20 cellular contexts compared by ENCODE assay signal in the genomic region with DNA sequence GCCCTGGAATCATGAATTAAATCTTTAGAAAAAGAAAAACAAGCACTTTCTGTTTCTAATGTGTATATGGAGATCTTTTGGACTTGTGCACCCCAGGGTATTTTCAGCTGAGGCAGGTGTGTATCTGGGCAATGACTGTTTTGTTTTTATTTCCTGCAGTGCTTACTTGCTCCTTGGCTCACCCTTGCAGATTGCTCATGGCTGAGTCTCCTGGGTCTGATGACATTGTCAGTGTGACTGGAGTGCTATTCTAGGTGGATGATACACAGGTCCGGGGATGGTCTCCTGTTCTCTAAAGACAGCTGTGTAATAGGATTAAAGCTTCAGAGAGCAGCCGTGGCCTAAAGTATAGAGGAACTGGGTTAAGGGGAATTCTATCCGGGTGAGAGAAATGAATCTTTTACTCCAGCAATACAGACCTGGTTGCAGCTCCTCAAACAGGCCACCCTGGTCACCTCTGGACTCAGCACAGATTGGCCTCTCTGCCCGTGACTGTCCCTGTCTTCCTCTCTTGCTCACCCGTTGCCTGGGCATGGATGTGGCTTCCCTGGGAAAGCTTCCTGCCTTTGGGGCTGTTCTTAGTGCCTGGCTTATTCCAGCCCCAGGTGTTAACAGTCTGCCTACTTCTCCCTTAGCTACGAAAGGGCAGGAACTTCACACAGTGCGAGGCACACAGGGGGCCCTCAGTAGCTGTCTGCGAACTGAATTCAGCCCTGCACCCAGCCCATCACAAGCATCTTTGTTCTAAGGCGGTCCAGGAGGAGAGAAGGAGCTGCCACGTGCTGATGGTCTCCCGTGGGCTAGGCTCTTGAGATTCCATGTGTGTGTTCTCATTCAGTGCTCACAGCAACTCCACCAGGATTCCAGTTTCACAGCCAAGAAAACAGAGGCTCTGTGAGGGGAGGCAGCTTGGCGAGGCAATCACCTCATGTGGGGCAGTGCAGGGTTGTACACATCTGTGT.
DNase-seq lines count a peak whose midpoint lies in the region; TF ChIP-seq lines count a peak whose summit lies in the region.
"Had no signal": no experiment of that assay in that cellular context is flagged by ENCODE, and none has a peak within 500 bp of the region (broad histone marks: within the 10 kb centered on the region; RNA-seq: fewer than 3 reads in every experiment).

No MANE protein-coding gene starts in this region.

- H3K23ac ChIP-seq in neuronal stem cell (ENCODE audit: low read depth, low read length, poor library complexity) (no peak overlapping the region), mesenchymal stem cell (ENCODE audit: low read length in 2 of 2) (no peak overlapping the region)

- peak overlapping the region; percentile 49 for H3K18ac ChIP-seq in neuronal stem cell (ENCODE audit: low read length)
- no peak overlapping the region for H3K18ac ChIP-seq in mesenchymal stem cell (ENCODE audit: low read depth in 1 of 2, low read length in 2 of 2)

- H3K9me3 ChIP-seq in DOHH2 (ENCODE audit: control insufficient read depth, insufficient read depth, low read length) (no peaks in the 10 kb centered on the region), mammary epithelial cell (replicated peaks; ENCODE audit: insufficient read depth, low read length) (no peaks in the 10 kb centered on the region), neuronal stem cell (replicated peaks in 1 of 2; ENCODE audit: control insufficient read depth in 2 of 2, insufficient read depth in 1 of 2, low read depth in 1 of 2, low read length in 2 of 2) (no peaks in the 10 kb centered on the region), WERI-Rb-1 (ENCODE audit: severe bottlenecking) (no peaks in the 10 kb centered on the region), mesenchymal stem cell (ENCODE audit: control insufficient read depth, low read length) (no peaks in the 10 kb centered on the region)
- H3K9me3 ChIP-seq: left ventricle myocardium inferior, Peyer's patch, thoracic aorta had no signal

- peak overlapping the region; percentile 17 for H3K14ac ChIP-seq in neuronal stem cell (ENCODE audit: low read length)
- no peak overlapping the region for H3K14ac ChIP-seq in mesenchymal stem cell (ENCODE audit: low read length in 2 of 2)

- H3K9ac ChIP-seq in mammary epithelial cell (ENCODE audit: insufficient read depth, low read length) (no peak overlapping the region), neuronal stem cell (ENCODE audit: low read depth, low read length, poor library complexity) (no peak overlapping the region), mesenchymal stem cell (ENCODE audit: low read length) (no peak overlapping the region)

- H3K79me2 ChIP-seq in DOHH2 (ENCODE audit: control insufficient read depth, low read length) (no peaks in the 10 kb centered on the region), mammary epithelial cell (ENCODE audit: insufficient read depth, low read length) (no peaks in the 10 kb centered on the region)

- dilution Hi-C loops in mammary epithelial cell (cut with HindIII; ENCODE audit: low sequenced_read_pairs), result no loop called here

- H2BK5ac ChIP-seq in neuronal stem cell (ENCODE audit: low read length), result no peak overlapping the region
- no peak overlapping the region for H2BK5ac ChIP-seq in mesenchymal stem cell (ENCODE audit: low read depth, low read length, poor library complexity, severe bottlenecking)

- H3K4ac ChIP-seq in neuronal stem cell (ENCODE audit: low read length) (peak overlapping the region; percentile 28), mesenchymal stem cell (ENCODE audit: low read depth in 1 of 2, low read length in 2 of 2) (no peak overlapping the region)

- peaks cover 7% of the 10 kb centered on the region for H3F3A ChIP-seq in DOHH2 (ENCODE audit: control insufficient read depth, insufficient read depth)

- WGBS in mammary epithelial cell (ENCODE audit: low coverage, missing lambda C conversion rate), result 80% methylated on average over 12 of the region's 12 CpGs
- no CpG with 5 or more reads among the region's 12 CpGs for WGBS in neuronal stem cell (ENCODE audit: extremely low coverage in 2 of 2, insufficient read length in 2 of 2, insufficient replicate concordance in 1 of 2), 2 donors
- WGBS in mesenchymal stem cell, result 83% methylated on average over 11 of the region's 12 CpGs

- H3K36me3 ChIP-seq in DOHH2 (ENCODE audit: control insufficient read depth, low read length) (no peaks in the 10 kb centered on the region), mammary epithelial cell (ENCODE audit: insufficient read depth, low read length) (no peaks in the 10 kb centered on the region), neuronal stem cell (replicated peaks in 1 of 2; ENCODE audit: control insufficient read depth in 2 of 2, insufficient read depth in 2 of 2, low read length in 2 of 2) (peaks cover 0 to 1% of the 10 kb centered on the region in 2 donors), WERI-Rb-1 (no peaks in the 10 kb centered on the region), mesenchymal stem cell (ENCODE audit: control insufficient read depth in 1 of 2, insufficient read depth in 2 of 2, low read depth in 1 of 2, low read length in 2 of 2) (no peaks in the 10 kb centered on the region)
- H3K36me3 ChIP-seq: left ventricle myocardium inferior, Peyer's patch, thoracic aorta had no signal

- H3K4me3 ChIP-seq in DOHH2 (ENCODE audit: low read length) (no peak overlapping the region), mammary epithelial cell (replicated peaks in 1 of 3; ENCODE audit: insufficient read depth in 1 of 3, low read depth in 2 of 3, low read length in 3 of 3) (no peak overlapping the region), neuronal stem cell (ENCODE audit: low read length in 2 of 2) (no peak overlapping the region), WERI-Rb-1 (ENCODE audit: low read depth, low read length) (no peak overlapping the region), mesenchymal stem cell (ENCODE audit: insufficient read depth in 1 of 2, low read depth in 1 of 2, low read length in 2 of 2) (no peak overlapping the region)
- H3K4me3 ChIP-seq: left ventricle myocardium inferior, Peyer's patch, thoracic aorta had no signal

- DNase-seq in M059J (ENCODE audit: low read depth), result peak; percentile 20
- peak; percentile 81 for DNase-seq in mammary epithelial cell
- no peak for DNase-seq in neuronal stem cell (ENCODE audit: low spot score)
- no peak for DNase-seq in SW480 (ENCODE audit: low spot score)
- no peak for DNase-seq in head of caudate nucleus
- no peak for DNase-seq in WERI-Rb-1
- no peak for DNase-seq in mesenchymal stem cell
- DNase-seq: activated naive CD8-positive, alpha-beta T cell treated with anti-CD3 and anti-CD28 coated beads, Interleukin-2, amount 10 ng/mL, durations not matched to agents 7 days and 5 days; CD4-positive, CD25-positive, alpha-beta regulatory T cell; GOT3; left ventricle myocardium inferior; NCI-H1436 treated with DMSO at 0.1 percent for 48 hours; NCI-H2171; NCI-H774; Peyer's patch; right cardiac atrium; stimulated activated CD4-positive, alpha-beta T cell treated with anti-CD3 and anti-CD28 coated beads, Interleukin-15, amount 100 ng/mL, for 24 hours; T1000 had no signal

- TF ChIP-seq CTCF in DOHH2 (IDR thresholded peaks at IDR 0.05; ENCODE audit: low read depth, low read length, poor library complexity, severe bottlenecking) (no peak), mammary epithelial cell (conservative IDR thresholded peaks at IDR 0.05 in 1 of 2, IDR thresholded peaks at IDR 0.05 in 1 of 2; ENCODE audit: extremely low read depth in 1 of 2, insufficient read depth in 1 of 2, low read depth in 1 of 2, low read length in 2 of 2) (no peak), WERI-Rb-1 (IDR thresholded peaks at IDR 0.05; ENCODE audit: low read depth, low read length) (no peak)

- H3K27me3 ChIP-seq in DOHH2 (ENCODE audit: control insufficient read depth, low read length) (no peaks in the 10 kb centered on the region), mammary epithelial cell (ENCODE audit: insufficient read depth, low read length) (no peaks in the 10 kb centered on the region), neuronal stem cell (ENCODE audit: control insufficient read depth in 3 of 3, insufficient read depth in 3 of 3, low read depth in 1 of 3, low read length in 3 of 3) (no peaks in the 10 kb centered on the region), WERI-Rb-1 (ENCODE audit: insufficient read depth, low read depth, severe bottlenecking) (peaks cover 78% of the 10 kb centered on the region), mesenchymal stem cell (ENCODE audit: control insufficient read depth in 1 of 2, insufficient read depth in 1 of 2, low read length in 2 of 2) (peaks cover 58 to 62% of the 10 kb centered on the region in 2 experiments)
- H3K27me3 ChIP-seq: Peyer's patch had no signal

- intact Hi-C loops in mammary epithelial cell (cut with micrococcal nuclease) (loop anchor here (1.0 kb wide), 1 partner anchor 38 kb away; no protein-coding TSS in a partner anchor), head of caudate nucleus (cut with DNase I) (no loop called here)

- no peak overlapping the region for H2AFZ ChIP-seq in mammary epithelial cell (ENCODE audit: low read depth, low read length)
- H2AFZ ChIP-seq in neuronal stem cell (ENCODE audit: low read length), result no peak overlapping the region
- no peak overlapping the region for H2AFZ ChIP-seq in mesenchymal stem cell (ENCODE audit: low read depth, low read length)

- H3K79me1 ChIP-seq in neuronal stem cell (ENCODE audit: low read depth, low read length), result no peaks in the 10 kb centered on the region
- no peaks in the 10 kb centered on the region for H3K79me1 ChIP-seq in mesenchymal stem cell (replicated peaks; ENCODE audit: low read length, poor library complexity, severe bottlenecking)

- H3K27ac ChIP-seq in DOHH2 (ENCODE audit: low read depth, low read length) (no peak overlapping the region), mammary epithelial cell (ENCODE audit: insufficient read depth, low read depth, low read length) (no peak overlapping the region), neuronal stem cell (replicated peaks; ENCODE audit: low read length) (no peak overlapping the region), WERI-Rb-1 (no peak overlapping the region), mesenchymal stem cell (ENCODE audit: low read length, poor library complexity, severe bottlenecking) (no peak overlapping the region)
- H3K27ac ChIP-seq: left ventricle myocardium inferior, Peyer's patch, thoracic aorta had no signal

- H2AK5ac ChIP-seq in neuronal stem cell (ENCODE audit: low read depth, low read length) (peak overlapping the region; percentile 10), mesenchymal stem cell (ENCODE audit: low read length, severe bottlenecking) (no peak overlapping the region)

- no peaks in the 10 kb centered on the region for H4K20me1 ChIP-seq in DOHH2 (ENCODE audit: control insufficient read depth, insufficient read depth, low read depth, low read length)
- H4K20me1 ChIP-seq in mammary epithelial cell (ENCODE audit: insufficient read depth, low read length), result no peaks in the 10 kb centered on the region

- H2BK120ac ChIP-seq in neuronal stem cell (ENCODE audit: low read depth, low read length) (no peak overlapping the region), mesenchymal stem cell (ENCODE audit: low read depth, low read length) (no peak overlapping the region)

- H4K8ac ChIP-seq in neuronal stem cell (ENCODE audit: low read depth, low read length) (no peak overlapping the region), mesenchymal stem cell (ENCODE audit: low read length) (no peak overlapping the region)

- H2BK12ac ChIP-seq in neuronal stem cell (ENCODE audit: low read length), result no peak overlapping the region
- H2BK12ac ChIP-seq in mesenchymal stem cell (ENCODE audit: low read length in 2 of 2), result no peak overlapping the region

- H3K4me2 ChIP-seq in DOHH2 (ENCODE audit: low read length), result 0 out of 2 replicates have a peak overlapping the region, but pooled peaks have one; percentile 8
- no peak overlapping the region for H3K4me2 ChIP-seq in mammary epithelial cell (ENCODE audit: insufficient read depth, low read depth, low read length)
- H3K4me2 ChIP-seq in neuronal stem cell (ENCODE audit: insufficient read depth, low read length, poor library complexity, severe bottlenecking), result no peak overlapping the region
- no peak overlapping the region for H3K4me2 ChIP-seq in mesenchymal stem cell (ENCODE audit: low read length, poor library complexity, severe bottlenecking)

- no TSS peak for BruUV-seq in mammary epithelial cell (replicated peaks; lab: Mats Ljungman, UMichigan)

- CTCF ChIA-PET in mammary epithelial cell (lab: Charles Lee; ENCODE audit: low non-redundant PET), result no interaction called here

- H3K9me2 ChIP-seq in DOHH2 (replicated peaks; ENCODE audit: control insufficient read depth, low read length), result no peaks in the 10 kb centered on the region

- H3K4me1 ChIP-seq in DOHH2 (ENCODE audit: control insufficient read depth, low read length), result peaks cover 50% of the 10 kb centered on the region
- no peaks in the 10 kb centered on the region for H3K4me1 ChIP-seq in mammary epithelial cell (ENCODE audit: insufficient read depth, low read length)
- peaks cover 0 to 1% of the 10 kb centered on the region in 2 donors for H3K4me1 ChIP-seq in neuronal stem cell (ENCODE audit: control insufficient read depth in 2 of 2, insufficient read depth in 1 of 2, low read depth in 1 of 2, low read length in 2 of 2)
- H3K4me1 ChIP-seq in mesenchymal stem cell (ENCODE audit: control insufficient read depth, insufficient read depth, low read depth, low read length), result no peaks in the 10 kb centered on the region
- H3K4me1 ChIP-seq: left ventricle myocardium inferior, Peyer's patch had no signal

- H2BK15ac ChIP-seq in neuronal stem cell (ENCODE audit: low read length) (peak overlapping the region; percentile 54), mesenchymal stem cell (ENCODE audit: low read depth, poor library complexity, severe bottlenecking) (no peak overlapping the region)

- no peak overlapping the region for H4K91ac ChIP-seq in neuronal stem cell (ENCODE audit: low read depth, low read length, poor library complexity)
- H4K91ac ChIP-seq in mesenchymal stem cell (ENCODE audit: low read length), result no peak overlapping the region

- in situ Hi-C loops in mammary epithelial cell (cut with MboI; ENCODE audit: low sequenced_read_pairs in 2 of 2), result loop anchor here in 1 of 2 donors (25.0 kb wide), 1 partner anchor 896 kb away; no protein-coding TSS in a partner anchor

Comparison
In these comparisons a context has a peak if more than half of its experiments do, and no peak if none do; other contexts are left out.
1. DNase-seq: peak in M059J (single experiment) and mammary epithelial cell (single experiment); none in neuronal stem cell (single experiment), SW480 (single experiment), head of caudate nucleus (0 of 42), WERI-Rb-1 (single experiment) and mesenchymal stem cell (single experiment).